In the genomic region with DNA sequence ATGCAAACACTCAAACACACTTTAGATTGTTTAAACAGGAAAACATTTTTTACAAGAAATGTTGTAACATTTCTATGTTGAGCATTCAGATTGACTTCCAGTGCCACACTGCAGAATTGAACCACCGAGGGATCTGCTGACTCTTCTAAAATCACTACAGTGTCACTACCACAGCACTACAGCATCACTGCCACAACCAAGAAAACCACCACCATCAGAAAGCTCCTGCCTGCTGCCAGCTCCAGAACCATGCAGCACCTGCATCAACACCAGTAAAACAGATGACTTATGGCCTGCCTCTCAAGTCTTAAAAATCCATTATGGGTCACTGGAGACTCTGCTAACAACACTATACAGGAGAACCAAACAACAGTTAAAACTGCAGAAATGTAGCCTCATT, we compare ENCODE assay signal across 21 cellular contexts.
"Had no signal": no experiment of that assay in that cellular context is flagged by ENCODE, and none has a peak within 500 bp of the region (broad histone marks: within the 10 kb centered on the region; RNA-seq: fewer than 3 reads in every experiment).

No MANE protein-coding gene starts in this region.

- H3K27me3 Mint-ChIP-seq: natural killer cell treated with Interleukin-12 subunit alpha and Interleukin-12 subunit beta and Interleukin-15 and Interleukin-18, amount 100 ng/mL, for 72 hours had no signal

- DNase-seq: dorsolateral prefrontal cortex; effector CD8-positive, alpha-beta T cell; foreskin melanocyte; head of caudate nucleus; kidney; left cardiac atrium; left ventricle myocardium inferior; lower lobe of right lung; mesenchymal stem cell; midbrain; nucleus accumbens; ovary; right cardiac atrium; stimulated activated CD4-positive, alpha-beta T cell treated with anti-CD3 and anti-CD28 coated beads, Interleukin-2, amount 100 ng/mL, for 48 hours; stimulated activated naive CD4-positive, alpha-beta T cell treated with Interleukin-2 at 50 U/mL for 16 hours; trophoblast cell had no signal

- H3K4me3 Mint-ChIP-seq: natural killer cell treated with Interleukin-12 subunit alpha and Interleukin-12 subunit beta and Interleukin-15 and Interleukin-18, amount 100 ng/mL, for 72 hours; neural progenitor cell had no signal

- H3K27me3 ChIP-seq: hepatocyte, neural progenitor cell, ovary had no signal

- H3K27ac ChIP-seq: dorsolateral prefrontal cortex, hepatocyte, left ventricle myocardium inferior, lower lobe of right lung, neural progenitor cell, ovary had no signal

- H3K9ac ChIP-seq: neural progenitor cell had no signal

- H3K27ac Mint-ChIP-seq: neural progenitor cell, progenitor cell of endocrine pancreas had no signal

- ATAC-seq: left cardiac atrium; lower lobe of right lung; natural killer cell treated with Interleukin-12 subunit alpha and Interleukin-12 subunit beta and Interleukin-15 and Interleukin-18, amount 100 ng/mL, for 72 hours; right cardiac atrium had no signal

- H3K9me3 Mint-ChIP-seq: natural killer cell treated with Interleukin-12 subunit alpha and Interleukin-12 subunit beta and Interleukin-15 and Interleukin-18, amount 100 ng/mL, for 72 hours; neural progenitor cell had no signal

- H3K4me1 ChIP-seq: left ventricle myocardium inferior had no signal

- H3K4me2 ChIP-seq: hepatocyte, neural progenitor cell, smooth muscle cell had no signal

- H3K36me3 ChIP-seq: left ventricle myocardium inferior, lower lobe of right lung, neural progenitor cell, ovary had no signal

- H2AFZ ChIP-seq: hepatocyte, neural progenitor cell had no signal

- H3K4me3 ChIP-seq: dorsolateral prefrontal cortex, hepatocyte, left ventricle myocardium inferior, lower lobe of right lung, neural progenitor cell, ovary, smooth muscle cell had no signal

- H3K36me3 Mint-ChIP-seq: natural killer cell treated with Interleukin-12 subunit alpha and Interleukin-12 subunit beta and Interleukin-15 and Interleukin-18, amount 100 ng/mL, for 72 hours; neural progenitor cell had no signal

- H3K9me3 ChIP-seq: left ventricle myocardium inferior, lower lobe of right lung, ovary had no signal

- H3K79me2 ChIP-seq: hepatocyte had no signal
